ENCODE assay signal across 32 cellular contexts in genomic region chr1:213790565-213790964, GRCh38.
"Had no signal": no experiment of that assay in that cellular context is flagged by ENCODE, and none has a peak within 500 bp of the region (broad histone marks: within the 10 kb centered on the region; RNA-seq: fewer than 3 reads in every experiment).

No MANE protein-coding gene starts in this region.

- H3K27me3 ChIP-seq: MG63 had no signal

- H3K4me3 ChIP-seq: cardiac muscle cell, MG63 had no signal

- DNase-seq: activated CD4-positive, alpha-beta memory T cell treated with anti-CD3 and anti-CD28 coated beads, Interleukin-2, amount 10 ng/mL, durations not matched to agents 7 days and 5 days; activated CD4-positive, alpha-beta T cell treated with anti-CD3 and anti-CD28 coated beads for 1 hour; activated CD4-positive, alpha-beta T cell treated with anti-CD3 and anti-CD28 coated beads for 48 hours; activated CD4-positive, CD25-positive, alpha-beta regulatory T cell; activated CD8-positive, alpha-beta memory T cell treated with anti-CD3 and anti-CD28 coated beads for 24 hours; activated CD8-positive, alpha-beta memory T cell treated with anti-CD3 and anti-CD28 coated beads, Interleukin-2, amount 10 ng/mL, durations not matched to agents 7 days and 5 days; activated CD8-positive, alpha-beta memory T cell treated with anti-CD3 and anti-CD28 coated beads, Interleukin-2, amount 50 U/mL, for 48 hours; activated effector memory CD4-positive, alpha-beta T cell treated with Interleukin-2 at 50 U/mL for 16 hours; activated naive CD4-positive, alpha-beta T cell treated with anti-CD3 and anti-CD28 coated beads, Interleukin-2, amount 50 U/mL, for 16 hours; activated naive CD8-positive, alpha-beta T cell treated with anti-CD3 and anti-CD28 coated beads for 36 hours; activated T-cell treated with anti-CD3 and anti-CD28 coated beads, Interleukin-2, amount 50 U/mL, for 48 hours; amniotic stem cell; aorta; Kasumi-1; KG1; MG63; NCI-H1092 treated with DMSO at 0.1 percent for 48 hours; NCI-H1417; NCI-H146; NCI-H187; NCI-H2029 treated with DMSO at 0.1 percent for 48 hours; NCI-H2107; NCI-H2171; NCI-H524; NCI-H69; NK-92 treated with Interleukin-12 subunit alpha and Interleukin-12 subunit beta, amount 100 ng/mL, for 24 hours; OCI-M1; Right ventricle myocardium superior; SW 1271; T1000; WERI-Rb-1 had no signal

- H3K27ac ChIP-seq: cardiac muscle cell, WERI-Rb-1 had no signal

- H3K36me3 ChIP-seq: cardiac muscle cell, MG63, WERI-Rb-1 had no signal

- ATAC-seq: activated CD8-positive, alpha-beta memory T cell treated with anti-CD3 and anti-CD28 coated beads, Interleukin-2, amount 10 ng/mL, durations not matched to agents 7 days and 5 days had no signal

- H3K9me3 ChIP-seq: MG63 had no signal
